ENCODE assay signal across 16 cellular contexts in the genomic region with DNA sequence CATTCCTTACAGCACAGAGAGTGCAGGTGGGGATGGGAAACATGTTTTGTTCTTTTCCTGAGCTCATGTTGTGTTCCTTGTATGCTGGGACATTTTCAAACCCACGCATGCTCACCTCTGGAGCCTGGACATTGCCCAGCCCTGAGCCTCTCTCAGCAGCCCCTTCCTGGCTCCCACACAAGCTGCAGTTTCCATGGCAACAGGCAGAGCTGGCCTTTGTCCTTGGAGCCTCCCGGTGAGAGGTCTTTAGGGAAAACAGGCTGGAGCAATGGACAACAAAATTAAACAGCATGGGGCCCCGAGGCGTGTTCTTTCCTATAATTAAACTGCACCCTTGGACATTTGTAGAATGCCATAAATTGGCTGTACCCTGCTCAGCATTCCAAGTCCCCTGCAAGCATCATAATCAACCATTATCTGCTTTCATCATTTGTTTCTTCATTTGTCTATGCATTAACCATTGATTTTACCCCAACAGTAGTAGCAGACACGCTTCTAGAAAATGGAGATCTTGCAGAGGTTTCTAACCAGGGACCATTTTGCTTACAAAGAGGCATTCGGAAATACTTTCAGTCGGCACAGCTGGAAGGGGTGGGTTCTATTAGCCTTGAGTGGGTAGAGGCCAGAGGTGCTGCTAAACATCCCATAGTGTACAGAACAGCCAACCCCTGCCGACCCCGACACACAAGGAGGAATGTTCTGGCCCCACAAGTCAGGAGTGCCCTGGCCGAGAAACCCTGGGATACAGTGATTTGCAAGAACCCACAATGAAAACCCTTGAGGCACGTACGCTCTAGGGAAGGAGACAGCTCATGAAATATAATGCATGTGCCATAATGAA.
"Had no signal": no experiment of that assay in that cellular context is flagged by ENCODE, and none has a peak within 500 bp of the region (broad histone marks: within the 10 kb centered on the region; RNA-seq: fewer than 3 reads in every experiment).

No MANE protein-coding gene starts in this region.

- H3K4me1 Mint-ChIP-seq: naive thymus-derived CD4-positive, alpha-beta T cell had no signal

- H3K4me1 ChIP-seq: left lung, right atrium auricular region had no signal

- DNase-seq: activated CD4-positive, alpha-beta memory T cell treated with anti-CD3 and anti-CD28 coated beads for 36 hours; activated CD4-positive, alpha-beta T cell treated with anti-CD3 and anti-CD28 coated beads for 1 hour; activated naive CD4-positive, alpha-beta T cell treated with anti-CD3 and anti-CD28 coated beads, Interleukin-2, amount 50 U/mL, for 16 hours; activated T-cell treated with anti-CD3 and anti-CD28 coated beads, Interleukin-2, amount 50 U/mL, for 24 hours; islet precursor cell; left lung; mammary epithelial cell; naive thymus-derived CD4-positive, alpha-beta T cell; small intestine; stimulated activated CD4-positive, alpha-beta T cell treated with anti-CD3 and anti-CD28 coated beads, Interleukin-4, amount 100 ng/mL, for 24 hours; stimulated activated naive CD8-positive, alpha-beta T cell treated with anti-CD3 and anti-CD28 coated beads, Interleukin-15, Interleukin-2, amounts not matched to agents 100 U/mL and 50 U/mL, for 24 hours; T-helper 9 cell had no signal

- H3K27me3 Mint-ChIP-seq: activated CD4-positive, alpha-beta memory T cell treated with anti-CD3 and anti-CD28 coated beads for 36 hours; activated T-cell treated with anti-CD3 and anti-CD28 coated beads, Interleukin-2, amount 50 U/mL, for 24 hours; type B pancreatic cell had no signal

- H3K27ac ChIP-seq: cardiac muscle cell, left lung, right atrium auricular region, VCaP had no signal

- H3K27me3 ChIP-seq: cardiac muscle cell, right atrium auricular region had no signal

- H3K4me3 ChIP-seq: cardiac muscle cell, left lung, right atrium auricular region had no signal

- H3K36me3 ChIP-seq: cardiac muscle cell, left lung, right atrium auricular region had no signal

- ATAC-seq: left lung; naive thymus-derived CD4-positive, alpha-beta T cell; stimulated activated naive CD8-positive, alpha-beta T cell treated with anti-CD3 and anti-CD28 coated beads, Interleukin-15, Interleukin-2, amounts not matched to agents 100 U/mL and 50 U/mL, for 24 hours had no signal

- H3K27ac Mint-ChIP-seq: activated CD4-positive, alpha-beta memory T cell treated with anti-CD3 and anti-CD28 coated beads for 36 hours; activated T-cell treated with anti-CD3 and anti-CD28 coated beads, Interleukin-2, amount 50 U/mL, for 24 hours; naive thymus-derived CD4-positive, alpha-beta T cell; type B pancreatic cell had no signal

- H3K4me3 Mint-ChIP-seq: activated CD4-positive, alpha-beta memory T cell treated with anti-CD3 and anti-CD28 coated beads for 36 hours; activated T-cell treated with anti-CD3 and anti-CD28 coated beads, Interleukin-2, amount 50 U/mL, for 24 hours; naive thymus-derived CD4-positive, alpha-beta T cell; type B pancreatic cell had no signal
